Comparison of ENCODE assay signal across 20 cellular contexts in genomic region chr18:12478269-12479057, GRCh38.
A peak's percentile ranks its signal among the peaks of the same experiment; 100 is the strongest.
DNase-seq lines count a peak whose midpoint lies in the region; ATAC-seq, FAIRE-seq and TF ChIP-seq lines count a peak whose summit lies in the region.
"Had no signal": no experiment of that assay in that cellular context is flagged by ENCODE, and none has a peak within 500 bp of the region (broad histone marks: within the 10 kb centered on the region; RNA-seq: fewer than 3 reads in every experiment).

No MANE protein-coding gene starts in this region.

- CTCF ChIA-PET in PC-3 (lab: Charles Lee): interaction anchor here (0.6 kb wide), 1 partner anchor 86 kb away, joined by 5 read pairs; no protein-coding TSS in a partner anchor

- peak; percentile 99 for FAIRE-seq in urothelium cell line (lab: Jason Lieb, UNC)
- FAIRE-seq: frontal cortex had no signal

- H3K27ac ChIP-seq in PC-3 (ENCODE audit: low read length) (no peak overlapping the region), foreskin keratinocyte (no peak overlapping the region)
- H3K27ac ChIP-seq: neutrophil, skin epidermis, VCaP had no signal

- no peak for DNase-seq in activated naive CD8-positive, alpha-beta T cell treated with anti-CD3 and anti-CD28 coated beads, Interleukin-2, amount 50 U/mL, for 24 hours
- no peak for DNase-seq in activated naive CD8-positive, alpha-beta T cell treated with anti-CD3 and anti-CD28 coated beads for 36 hours
- no peak for DNase-seq in PC-3
- DNase-seq in foreskin keratinocyte: no peak
- no peak for DNase-seq in urothelium cell line (ENCODE audit: low spot score)
- no peak for DNase-seq in ecto neural progenitor cell (ENCODE audit: low spot score)
- DNase-seq in HuH-7.5 (ENCODE audit: low spot score): no peak
- no peak for DNase-seq in NOMO-1 treated with dmso at 0.1 percent for 144 hours (lab: John Stamatoyannopoulos, UW; ENCODE audit: unreplicated experiment)
- DNase-seq: activated gamma-delta T cell treated with Interleukin-2 at 50 U/mL for 16 hours; Calu3; effector CD4-positive, alpha-beta T cell; NCI-H2081 treated with DMSO at 0.1 percent for 48 hours; OCI-M1; stimulated activated naive CD4-positive, alpha-beta T cell treated with Interleukin-2 at 50 U/mL for 16 hours had no signal

- no peaks in the 10 kb centered on the region for H3K27me3 Mint-ChIP-seq in activated naive CD8-positive, alpha-beta T cell treated with anti-CD3 and anti-CD28 coated beads, Interleukin-2, amount 50 U/mL, for 24 hours
- H3K27me3 Mint-ChIP-seq in activated naive CD8-positive, alpha-beta T cell treated with anti-CD3 and anti-CD28 coated beads for 36 hours: no peaks in the 10 kb centered on the region
- H3K27me3 Mint-ChIP-seq: memory B cell had no signal

- H3K9me2 ChIP-seq in PC-3 (replicated peaks; ENCODE audit: low read length): no peaks in the 10 kb centered on the region

- H3K36me3 Mint-ChIP-seq in activated naive CD8-positive, alpha-beta T cell treated with anti-CD3 and anti-CD28 coated beads, Interleukin-2, amount 50 U/mL, for 24 hours (ENCODE audit: low read depth): no peaks in the 10 kb centered on the region
- H3K36me3 Mint-ChIP-seq in activated naive CD8-positive, alpha-beta T cell treated with anti-CD3 and anti-CD28 coated beads for 36 hours: no peaks in the 10 kb centered on the region
- H3K36me3 Mint-ChIP-seq: memory B cell had no signal

- H3K79me2 ChIP-seq in PC-3 (ENCODE audit: low read length): no peaks in the 10 kb centered on the region

- TF ChIP-seq CTCF in PC-3 (conservative IDR thresholded peaks at IDR 0.05; ENCODE audit: low read depth, low read length) (peak; percentile 37; the same call in 1 of the 2 replicates), foreskin keratinocyte (conservative IDR thresholded peaks at IDR 0.05) (peak; percentile 27)

- no peak overlapping the region for H3K4me3 Mint-ChIP-seq in activated naive CD8-positive, alpha-beta T cell treated with anti-CD3 and anti-CD28 coated beads, Interleukin-2, amount 50 U/mL, for 24 hours
- no peak overlapping the region for H3K4me3 Mint-ChIP-seq in activated naive CD8-positive, alpha-beta T cell treated with anti-CD3 and anti-CD28 coated beads for 36 hours
- H3K4me3 Mint-ChIP-seq: memory B cell had no signal

- BruUV-seq in PC-3 (replicated peaks; lab: Mats Ljungman, UMichigan): no TSS peak

- no peaks in the 10 kb centered on the region for H3K4me1 Mint-ChIP-seq in activated naive CD8-positive, alpha-beta T cell treated with anti-CD3 and anti-CD28 coated beads, Interleukin-2, amount 50 U/mL, for 24 hours
- no peaks in the 10 kb centered on the region for H3K4me1 Mint-ChIP-seq in activated naive CD8-positive, alpha-beta T cell treated with anti-CD3 and anti-CD28 coated beads for 36 hours
- H3K4me1 Mint-ChIP-seq: memory B cell had no signal

- no peaks in the 10 kb centered on the region for H3K9me3 Mint-ChIP-seq in activated naive CD8-positive, alpha-beta T cell treated with anti-CD3 and anti-CD28 coated beads, Interleukin-2, amount 50 U/mL, for 24 hours
- H3K9me3 Mint-ChIP-seq in activated naive CD8-positive, alpha-beta T cell treated with anti-CD3 and anti-CD28 coated beads for 36 hours: no peaks in the 10 kb centered on the region
- H3K9me3 Mint-ChIP-seq: immature natural killer cell, memory B cell had no signal

- no peaks in the 10 kb centered on the region for H4K20me1 ChIP-seq in PC-3 (ENCODE audit: low read length)

- no peak overlapping the region for H3K4me2 ChIP-seq in PC-3 (ENCODE audit: low read length)

- H3K4me3 ChIP-seq in PC-3 (ENCODE audit: low read length): no peak overlapping the region
- H3K4me3 ChIP-seq: skin epidermis had no signal

- H3K36me3 ChIP-seq in PC-3 (ENCODE audit: low read depth, low read length): 0 out of 2 replicates have a peak, but pooled peaks cover 7% of the 10 kb centered on the region
- H3K36me3 ChIP-seq: neutrophil had no signal

- peaks cover 6% of the 10 kb centered on the region for H3F3A ChIP-seq in PC-3 (ENCODE audit: low read length, unreplicated experiment)

- no peaks in the 10 kb centered on the region for H3K9me3 ChIP-seq in PC-3 (ENCODE audit: low read length)
- H3K9me3 ChIP-seq: neutrophil had no signal

- ATAC-seq in activated naive CD8-positive, alpha-beta T cell treated with anti-CD3 and anti-CD28 coated beads, Interleukin-2, amount 50 U/mL, for 24 hours: peak; percentile 40
- ATAC-seq in PC-3 (peak; percentile 37; the same call in 1 of the 2 replicates), foreskin keratinocyte (no peak)

- H3K4me1 ChIP-seq in PC-3 (ENCODE audit: insufficient read depth, low read length) (no peaks in the 10 kb centered on the region), foreskin keratinocyte (no peaks in the 10 kb centered on the region)

- H3K27ac Mint-ChIP-seq in activated naive CD8-positive, alpha-beta T cell treated with anti-CD3 and anti-CD28 coated beads, Interleukin-2, amount 50 U/mL, for 24 hours: no peak overlapping the region
- H3K27ac Mint-ChIP-seq in activated naive CD8-positive, alpha-beta T cell treated with anti-CD3 and anti-CD28 coated beads for 36 hours: no peak overlapping the region
- H3K27ac Mint-ChIP-seq: memory B cell had no signal

- POLR2A ChIA-PET in PC-3 (lab: Charles Lee; ENCODE audit: unreplicated experiment): no interaction called here

- H2AFZ ChIP-seq in PC-3 (ENCODE audit: low read length): no peak overlapping the region

- intact Hi-C loops in PC-3 (cut with micrococcal nuclease): loop anchor here (5.0 kb wide), 1 partner anchor 179 kb away; the partner anchor contains the start of gene SPIRE1

- no peak overlapping the region for H3K9ac ChIP-seq in PC-3 (ENCODE audit: low read length)

- H3K27me3 ChIP-seq in PC-3 (ENCODE audit: low read length) (no peaks in the 10 kb centered on the region), foreskin keratinocyte (no peaks in the 10 kb centered on the region)
- H3K27me3 ChIP-seq: neutrophil had no signal
